ENCODE assay signal across 26 cellular contexts in genomic region chr17:14119546-14119945, GRCh38. TPM values are rescaled to one million over a fixed set of nuclear protein-coding genes. Genes with fewer than 3 reads are reported as not detected.
DNase-seq lines count a peak whose midpoint lies in the region; ATAC-seq and TF ChIP-seq lines count a peak whose summit lies in the region.
"Had no signal": no experiment of that assay in that cellular context is flagged by ENCODE, and none has a peak within 500 bp of the region (broad histone marks: within the 10 kb centered on the region; RNA-seq: fewer than 3 reads in every experiment).

No MANE protein-coding gene starts in this region.

- peak overlapping the region; percentile 56 for H3K4me3 ChIP-seq in CD4-positive, CD25-positive, alpha-beta regulatory T cell (ENCODE audit: low read depth, low read length)
- no peak overlapping the region for H3K4me3 ChIP-seq in trophoblast cell (ENCODE audit: low read depth, low read length)
- H3K4me3 ChIP-seq in hepatocyte = no peak overlapping the region
- H3K4me3 ChIP-seq: adrenal gland, dorsolateral prefrontal cortex, left lung, prostate gland, testis had no signal

- H3K27ac ChIP-seq in CD4-positive, CD25-positive, alpha-beta regulatory T cell (ENCODE audit: insufficient read depth, low read length, poor library complexity, severe bottlenecking) = peak overlapping the region; percentile 81
- no peak overlapping the region for H3K27ac ChIP-seq in trophoblast cell (ENCODE audit: low read depth, low read length)
- no peak overlapping the region for H3K27ac ChIP-seq in hepatocyte
- H3K27ac ChIP-seq: adrenal gland, dorsolateral prefrontal cortex, left lung, prostate gland, RWPE1, testis had no signal

- H3K36me3 Mint-ChIP-seq in activated CD4-positive, alpha-beta T cell treated with anti-CD3 and anti-CD28 coated beads for 36 hours (ENCODE audit: low read depth) = peaks cover 32% of the 10 kb centered on the region
- H3K36me3 Mint-ChIP-seq in CD4-positive, CD25-positive, alpha-beta regulatory T cell = peaks cover 9% of the 10 kb centered on the region
- peaks cover 58% of the 10 kb centered on the region for H3K36me3 Mint-ChIP-seq in activated CD4-positive, alpha-beta memory T cell treated with anti-CD3 and anti-CD28 coated beads, Interleukin-2, amount 10 ng/mL, durations not matched to agents 7 days and 5 days (ENCODE audit: low read depth)
- no peaks in the 10 kb centered on the region for H3K36me3 Mint-ChIP-seq in endothelial cell (ENCODE audit: low read depth, unreplicated experiment)

- ATAC-seq in activated CD4-positive, alpha-beta T cell treated with anti-CD3 and anti-CD28 coated beads for 36 hours = peak; percentile 50
- peak; percentile 46 to 57 for ATAC-seq in CD4-positive, CD25-positive, alpha-beta regulatory T cell (ENCODE audit: low read depth in 2 of 2)
- ATAC-seq: left lung, sciatic nerve had no signal

- TF ChIP-seq CTCF in hepatocyte (IDR thresholded peaks at IDR 0.05; ENCODE audit: poor library complexity) (no peak), endothelial cell (IDR thresholded peaks at IDR 0.05; ENCODE audit: unreplicated experiment) (no peak)

- H3K4me2 ChIP-seq in trophoblast cell (ENCODE audit: low read length) = no peak overlapping the region
- H3K4me2 ChIP-seq in hepatocyte = no peak overlapping the region

- no peak overlapping the region for H3K4me3 Mint-ChIP-seq in activated CD4-positive, alpha-beta T cell treated with anti-CD3 and anti-CD28 coated beads for 36 hours
- peak overlapping the region in 3 of 4 donors; percentile 31 to 59 (median 46) for H3K4me3 Mint-ChIP-seq in CD4-positive, CD25-positive, alpha-beta regulatory T cell
- H3K4me3 Mint-ChIP-seq in activated CD4-positive, alpha-beta memory T cell treated with anti-CD3 and anti-CD28 coated beads, Interleukin-2, amount 10 ng/mL, durations not matched to agents 7 days and 5 days = peak overlapping the region; percentile 5
- no peak overlapping the region for H3K4me3 Mint-ChIP-seq in endothelial cell (ENCODE audit: unreplicated experiment)
- H3K4me3 Mint-ChIP-seq: brain; stimulated activated naive B cell treated with anti-CD40 and anti-IgM and Interleukin-4, amounts not matched to agents 10 μg/mL and 1 μg/mL and 100 μg/mL, for 72 hours had no signal

- H3K4ac ChIP-seq in trophoblast cell (ENCODE audit: low read depth, low read length) = no peak overlapping the region

- H2BK120ac ChIP-seq in trophoblast cell (ENCODE audit: insufficient read depth, low read length, poor library complexity) = no peak overlapping the region

- H3K9me2 ChIP-seq in hepatocyte (replicated peaks; ENCODE audit: insufficient read depth) = no peaks in the 10 kb centered on the region

- H3K4me1 ChIP-seq in CD4-positive, CD25-positive, alpha-beta regulatory T cell (ENCODE audit: control insufficient read depth, insufficient read depth, low read length, poor library complexity, severe bottlenecking) = peaks cover 73% of the 10 kb centered on the region
- H3K4me1 ChIP-seq in trophoblast cell (ENCODE audit: control insufficient read depth in 1 of 2, insufficient read depth in 2 of 2, low read length in 2 of 2) (no peaks in the 10 kb centered on the region), hepatocyte (ENCODE audit: insufficient read depth) (no peaks in the 10 kb centered on the region)
- H3K4me1 ChIP-seq: left lung, prostate gland, testis had no signal

- intact Hi-C loops in activated CD4-positive, alpha-beta T cell treated with anti-CD3 and anti-CD28 coated beads for 36 hours (cut with DNase I, micrococcal nuclease) = loop anchor here (1.0 to 10.0 kb wide), 7 partner anchors 50 to 305 kb away; partner anchors contain the start of genes COX10 (in 2 of the 2) and HS3ST3B1 (in 1 of the 2)

- CTCF ChIA-PET in activated CD4-positive, alpha-beta T cell treated with anti-CD3 and anti-CD28 coated beads for 36 hours (lab: Charles Lee) = interaction anchor here (0.6 kb wide), 1 partner anchor 18 kb away, joined by 5 read pairs; no protein-coding TSS in a partner anchor
- CTCF ChIA-PET in activated CD4-positive, alpha-beta memory T cell treated with anti-CD3 and anti-CD28 coated beads, Interleukin-2, amount 10 ng/mL, durations not matched to agents 7 days and 5 days (lab: Charles Lee) = interaction anchor here (1.6 to 2.2 kb wide), 2 partner anchors 84 to 181 kb away, joined by 5 read pairs; partner anchors contain the start of gene HS3ST3B1

- peaks cover 3% of the 10 kb centered on the region for H4K20me1 ChIP-seq in hepatocyte (ENCODE audit: insufficient read depth, poor library complexity, severe bottlenecking)

- no peak overlapping the region for H3K9ac ChIP-seq in trophoblast cell (ENCODE audit: low read length)

- POLR2A ChIA-PET in activated CD4-positive, alpha-beta T cell treated with anti-CD3 and anti-CD28 coated beads for 36 hours (lab: Charles Lee) = no interaction called here
- POLR2A ChIA-PET in activated CD4-positive, alpha-beta memory T cell treated with anti-CD3 and anti-CD28 coated beads, Interleukin-2, amount 10 ng/mL, durations not matched to agents 7 days and 5 days (lab: Charles Lee) = interaction anchor here (1.0 to 2.9 kb wide), 6 partner anchors 77 to 184 kb away, joined by 3 to 11 read pairs (median 4); no protein-coding TSS in a partner anchor

- H3K9me3 Mint-ChIP-seq in activated CD4-positive, alpha-beta T cell treated with anti-CD3 and anti-CD28 coated beads for 36 hours (ENCODE audit: low read depth) = peaks cover 19% of the 10 kb centered on the region
- peaks cover 0 to 9% (median 0%) of the 10 kb centered on the region in 7 donors for H3K9me3 Mint-ChIP-seq in CD4-positive, CD25-positive, alpha-beta regulatory T cell
- peaks cover 8% of the 10 kb centered on the region for H3K9me3 Mint-ChIP-seq in activated CD4-positive, alpha-beta memory T cell treated with anti-CD3 and anti-CD28 coated beads, Interleukin-2, amount 10 ng/mL, durations not matched to agents 7 days and 5 days
- no peaks in the 10 kb centered on the region for H3K9me3 Mint-ChIP-seq in endothelial cell (ENCODE audit: unreplicated experiment)
- H3K9me3 Mint-ChIP-seq: stimulated activated naive B cell treated with anti-CD40 and anti-IgM and Interleukin-4, amounts not matched to agents 10 μg/mL and 1 μg/mL and 100 μg/mL, for 72 hours had no signal

- no peak overlapping the region for H3K23ac ChIP-seq in trophoblast cell (ENCODE audit: low read length)

- H2AK5ac ChIP-seq in trophoblast cell (ENCODE audit: low read length) = no peak overlapping the region

- no peaks in the 10 kb centered on the region for H3K36me3 ChIP-seq in CD4-positive, CD25-positive, alpha-beta regulatory T cell (ENCODE audit: control insufficient read depth, insufficient read depth, low read length)
- H3K36me3 ChIP-seq in trophoblast cell (ENCODE audit: control insufficient read depth in 1 of 2, insufficient read depth in 2 of 2, low read length in 2 of 2) (no peaks in the 10 kb centered on the region), hepatocyte (replicated peaks; ENCODE audit: insufficient read depth, low read depth) (no peaks in the 10 kb centered on the region)
- H3K36me3 ChIP-seq: adrenal gland, left lung, prostate gland had no signal

- H4K12ac ChIP-seq in trophoblast cell (ENCODE audit: low read depth, low read length) = no peak overlapping the region

- no peaks in the 10 kb centered on the region for H3K27me3 Mint-ChIP-seq in activated CD4-positive, alpha-beta T cell treated with anti-CD3 and anti-CD28 coated beads for 36 hours
- H3K27me3 Mint-ChIP-seq in CD4-positive, CD25-positive, alpha-beta regulatory T cell = no peaks in the 10 kb centered on the region
- no peaks in the 10 kb centered on the region for H3K27me3 Mint-ChIP-seq in activated CD4-positive, alpha-beta memory T cell treated with anti-CD3 and anti-CD28 coated beads, Interleukin-2, amount 10 ng/mL, durations not matched to agents 7 days and 5 days
- H3K27me3 Mint-ChIP-seq in endothelial cell (ENCODE audit: unreplicated experiment) = peaks cover 1% of the 10 kb centered on the region
- H3K27me3 Mint-ChIP-seq: stimulated activated naive B cell treated with anti-CD40 and anti-IgM and Interleukin-4, amounts not matched to agents 10 μg/mL and 1 μg/mL and 100 μg/mL, for 72 hours had no signal

- no peaks in the 10 kb centered on the region for H3K9me3 ChIP-seq in CD4-positive, CD25-positive, alpha-beta regulatory T cell (ENCODE audit: control insufficient read depth in 2 of 2, low read length in 2 of 2)
- H3K9me3 ChIP-seq in trophoblast cell (ENCODE audit: insufficient read depth, low read depth, low read length) (no peaks in the 10 kb centered on the region), hepatocyte (ENCODE audit: low read depth) (no peaks in the 10 kb centered on the region)
- H3K9me3 ChIP-seq: adrenal gland, left lung, prostate gland, testis had no signal

- DNase-seq in activated CD4-positive, alpha-beta T cell treated with anti-CD3 and anti-CD28 coated beads for 36 hours = no peak
- DNase-seq in activated CD4-positive, alpha-beta T cell treated with anti-CD3 and anti-CD28 coated beads, Interleukin-2, amount 50 U/mL, for 4 hours = no peak
- DNase-seq in CD4-positive, CD25-positive, alpha-beta regulatory T cell = peak in 2 of 3 donors; percentile 23 to 65
- no peak for DNase-seq in activated CD4-positive, alpha-beta memory T cell treated with anti-CD3 and anti-CD28 coated beads, Interleukin-2, amount 10 ng/mL, durations not matched to agents 7 days and 5 days
- peak; percentile 1 for DNase-seq in central memory CD4-positive, alpha-beta T cell
- DNase-seq in trophoblast cell (no peak), hepatocyte (ENCODE audit: low spot score) (no peak), endothelial cell (ENCODE audit: low spot score) (no peak)
- DNase-seq: activated CD4-positive, alpha-beta T cell treated with anti-CD3 and anti-CD28 coated beads for 4 hours; adrenal gland; DMS153; dorsolateral prefrontal cortex; left lung; mesenchymal stem cell; NCI-H1092 treated with DMSO at 0.1 percent for 48 hours; NCI-H187; NCI-H2171; NCI-H510A; stimulated activated CD4-positive, alpha-beta T cell treated with anti-CD3 and anti-CD28 coated beads, Interleukin-12 subunit alpha, Interleukin-12 subunit beta, amount 100 ng/mL, for 4 hours; stimulated activated CD4-positive, alpha-beta T cell treated with anti-CD3 and anti-CD28 coated beads, Interleukin-4, amount 100 ng/mL, for 4 hours; stimulated activated naive B cell treated with anti-CD40 and anti-IgM and Interleukin-4, amounts not matched to agents 10 μg/mL and 1 μg/mL and 100 μg/mL, for 72 hours; testis had no signal

- H3K14ac ChIP-seq in trophoblast cell (ENCODE audit: low read length) = no peak overlapping the region

- H3K27me3 ChIP-seq in CD4-positive, CD25-positive, alpha-beta regulatory T cell (ENCODE audit: control insufficient read depth, insufficient read depth, low read length) = no peaks in the 10 kb centered on the region
- H3K27me3 ChIP-seq in trophoblast cell (ENCODE audit: insufficient read depth, low read length) (no peaks in the 10 kb centered on the region), hepatocyte (no peaks in the 10 kb centered on the region)
- H3K27me3 ChIP-seq: adrenal gland, dorsolateral prefrontal cortex, left lung, testis had no signal

- peaks cover 94% of the 10 kb centered on the region for H3K4me1 Mint-ChIP-seq in activated CD4-positive, alpha-beta T cell treated with anti-CD3 and anti-CD28 coated beads for 36 hours
- H3K4me1 Mint-ChIP-seq in CD4-positive, CD25-positive, alpha-beta regulatory T cell = peaks cover 65 to 97% (median 85%) of the 10 kb centered on the region in 4 donors
- peaks cover 87% of the 10 kb centered on the region for H3K4me1 Mint-ChIP-seq in activated CD4-positive, alpha-beta memory T cell treated with anti-CD3 and anti-CD28 coated beads, Interleukin-2, amount 10 ng/mL, durations not matched to agents 7 days and 5 days
- peaks cover 5% of the 10 kb centered on the region for H3K4me1 Mint-ChIP-seq in endothelial cell (ENCODE audit: unreplicated experiment)

- peak overlapping the region; percentile 92 for H3K27ac Mint-ChIP-seq in activated CD4-positive, alpha-beta T cell treated with anti-CD3 and anti-CD28 coated beads for 36 hours
- H3K27ac Mint-ChIP-seq in CD4-positive, CD25-positive, alpha-beta regulatory T cell = peak overlapping the region; percentile 53 to 94 (median 89)
- H3K27ac Mint-ChIP-seq in activated CD4-positive, alpha-beta memory T cell treated with anti-CD3 and anti-CD28 coated beads, Interleukin-2, amount 10 ng/mL, durations not matched to agents 7 days and 5 days = peak overlapping the region; percentile 93
- H3K27ac Mint-ChIP-seq in endothelial cell (ENCODE audit: unreplicated experiment) = no peak overlapping the region
- H3K27ac Mint-ChIP-seq: brain; stimulated activated naive B cell treated with anti-CD40 and anti-IgM and Interleukin-4, amounts not matched to agents 10 μg/mL and 1 μg/mL and 100 μg/mL, for 72 hours had no signal

- no peak overlapping the region for H2BK5ac ChIP-seq in trophoblast cell (ENCODE audit: low read depth, low read length, poor library complexity)

- H3K79me1 ChIP-seq in trophoblast cell (ENCODE audit: low read length) = no peaks in the 10 kb centered on the region

- H3K79me2 ChIP-seq in trophoblast cell (ENCODE audit: control insufficient read depth, insufficient read depth, low read length, poor library complexity) = no peaks in the 10 kb centered on the region
- H3K79me2 ChIP-seq in hepatocyte = peaks cover 33% of the 10 kb centered on the region

- H2AFZ ChIP-seq in trophoblast cell (ENCODE audit: insufficient read depth, low read length, poor library complexity) (no peak overlapping the region), hepatocyte (no peak overlapping the region)

- H2BK12ac ChIP-seq in trophoblast cell (ENCODE audit: low read length) = no peak overlapping the region

- H4K8ac ChIP-seq in trophoblast cell (ENCODE audit: low read depth, low read length) = no peak overlapping the region

- no CpG with 5 or more reads among the region's 3 CpGs for WGBS in trophoblast cell (ENCODE audit: extremely low coverage, insufficient coverage, insufficient read length)
- 98% methylated on average over 3 of the region's 3 CpGs for WGBS in hepatocyte (ENCODE audit: low lambda C conversion rate, missing lambda C conversion rate)

- H4K91ac ChIP-seq in trophoblast cell (ENCODE audit: low read depth, low read length) = no peak overlapping the region

- no peak overlapping the region for H3K18ac ChIP-seq in trophoblast cell (ENCODE audit: low read length)

RNA-seq across cellular contexts. Expression of gene COX10, which starts 50.2 kb away (rescaled TPM):
- 10 to 100 TPM; 22.0 to 32.5 TPM for total RNA-seq in activated CD4-positive, alpha-beta T cell treated with anti-CD3 and anti-CD28 coated beads for 36 hours
- 21.6 TPM for total RNA-seq in CD4-positive, CD25-positive, alpha-beta regulatory T cell
- polyA plus RNA-seq in CD4-positive, CD25-positive, alpha-beta regulatory T cell = 10 to 100 TPM; 26.2 to 32.5 (median 28.3) TPM
- 10 to 100 TPM; 24.5 to 25.2 TPM for total RNA-seq in activated CD4-positive, alpha-beta memory T cell treated with anti-CD3 and anti-CD28 coated beads, Interleukin-2, amount 10 ng/mL, durations not matched to agents 7 days and 5 days
- 11.3 and 12.1 TPM in 2 replicates for polyA plus RNA-seq in trophoblast cell (2013)
- 27.6 and 34.7 TPM in 2 replicates for total RNA-seq in hepatocyte
- 18.7 and 23.2 TPM in 2 replicates for polyA plus RNA-seq in hepatocyte
- total RNA-seq in endothelial cell (ENCODE audit: unreplicated experiment) = 12.5 TPM

Comparison
In these comparisons a context has a peak if more than half of its experiments do, and no peak if none do; other contexts are left out.
1. DNase-seq: peak in CD4-positive, CD25-positive, alpha-beta regulatory T cell (2 of 3) and central memory CD4-positive, alpha-beta T cell (single experiment); none in activated CD4-positive, alpha-beta T cell treated with anti-CD3 and anti-CD28 coated beads for 36 hours (single experiment), activated CD4-positive, alpha-beta T cell treated with anti-CD3 and anti-CD28 coated beads, Interleukin-2, amount 50 U/mL, for 4 hours (0 of 2), activated CD4-positive, alpha-beta memory T cell treated with anti-CD3 and anti-CD28 coated beads, Interleukin-2, amount 10 ng/mL, durations not matched to agents 7 days and 5 days (single experiment), trophoblast cell (0 of 2), hepatocyte (single experiment) and endothelial cell (single experiment).
2. H3K4me3 Mint-ChIP-seq: peak in CD4-positive, CD25-positive, alpha-beta regulatory T cell (3 of 4) and activated CD4-positive, alpha-beta memory T cell treated with anti-CD3 and anti-CD28 coated beads, Interleukin-2, amount 10 ng/mL, durations not matched to agents 7 days and 5 days (single experiment); none in activated CD4-positive, alpha-beta T cell treated with anti-CD3 and anti-CD28 coated beads for 36 hours (single experiment) and endothelial cell (single experiment).